ENCODE assay signal across 8 cellular contexts in the genomic region with DNA sequence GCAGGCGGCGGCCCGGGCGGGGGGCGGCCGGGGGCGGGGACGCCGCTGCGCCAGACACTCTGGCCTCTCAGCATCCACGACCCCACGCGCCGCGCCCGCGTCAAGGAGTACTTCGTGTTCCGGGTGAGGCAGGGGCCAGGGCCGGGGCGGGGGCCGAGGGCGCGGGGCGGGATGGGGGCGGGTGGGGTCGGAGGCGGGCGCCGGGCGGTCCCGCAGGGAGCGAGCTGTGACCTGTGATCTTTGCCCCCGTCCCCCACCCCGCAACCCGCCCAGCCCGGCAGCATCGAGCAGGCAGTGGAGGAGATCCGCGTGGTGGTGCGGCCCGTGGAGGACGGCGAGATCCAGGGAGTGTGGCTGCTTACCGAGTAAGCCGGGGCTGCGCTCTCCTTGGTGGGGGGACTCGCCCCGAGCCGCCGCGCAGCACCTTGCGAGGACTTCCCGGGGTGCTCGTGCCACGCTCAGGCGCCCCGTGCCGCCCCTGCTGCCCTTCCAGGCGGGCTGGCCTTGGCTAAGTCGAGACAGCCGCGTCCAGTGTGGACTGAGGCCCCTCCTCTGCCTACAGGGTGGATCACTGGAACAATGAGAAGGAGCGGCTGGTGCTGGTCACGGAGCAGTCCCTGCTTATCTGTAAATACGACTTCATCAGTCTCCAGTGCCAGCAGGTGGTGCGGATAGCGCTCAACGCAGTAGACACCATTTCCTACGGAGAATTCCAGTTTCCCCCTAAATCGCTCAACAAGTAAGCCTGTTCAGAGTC. TPM values are rescaled to one million over a fixed set of nuclear protein-coding genes. Genes with fewer than 3 reads are reported as not detected.
DNase-seq lines count a peak whose midpoint lies in the region; ATAC-seq and TF ChIP-seq lines count a peak whose summit lies in the region.

No MANE protein-coding gene starts in this region.

- TF ChIP-seq CTCF in cardiac muscle cell (IDR thresholded peaks at IDR 0.05; ENCODE audit: low read depth, low read length) (no peak), parathyroid adenoma (IDR thresholded peaks at IDR 0.05) (no peak)

- H3K4me1 ChIP-seq in cardiac muscle cell (ENCODE audit: low read depth) (peaks cover 8% of the 10 kb centered on the region), parathyroid adenoma (no peaks in the 10 kb centered on the region)

- DNase-seq in DMS53 (lab: John Stamatoyannopoulos, UW): peak; percentile 85
- DNase-seq in NCI-H1105 treated with DMSO at 0.1 percent for 48 hours (lab: John Stamatoyannopoulos, UW): peak; percentile 51
- DNase-seq in activated T-helper 1 cell treated with anti-CD3 and anti-CD28 coated beads, Interleukin-2, amount 50 U/mL, for 16 hours (ENCODE audit: low read depth in 1 of 2, low spot score in 1 of 2): peak; percentile 10 to 12
- DNase-seq in cardiac muscle cell (ENCODE audit: low read depth in 1 of 2, low spot score in 1 of 2): peak; percentile 58
- DNase-seq in occipital lobe (lab: John Stamatoyannopoulos, UW): no peak
- no peak for DNase-seq in kidney glomerular epithelial cell (lab: John Stamatoyannopoulos, UW)

- H3K36me3 ChIP-seq in cardiac muscle cell (peaks cover 22% of the 10 kb centered on the region), parathyroid adenoma (ENCODE audit: control insufficient read depth, insufficient read depth, low read length) (no peaks in the 10 kb centered on the region)

- H3K4me2 ChIP-seq in parathyroid adenoma (ENCODE audit: low read length): peak overlapping the region; percentile 81

- H3K9ac ChIP-seq in parathyroid adenoma: no peak overlapping the region

- peak overlapping the region; percentile 66 for H2AFZ ChIP-seq in parathyroid adenoma

- H3K27ac ChIP-seq in cardiac muscle cell (peak overlapping the region; percentile 44), parathyroid adenoma (no peak overlapping the region)

- H3K27me3 ChIP-seq in cardiac muscle cell (no peaks in the 10 kb centered on the region), parathyroid adenoma (ENCODE audit: control insufficient read depth, insufficient read depth, low read length) (no peaks in the 10 kb centered on the region)

- H3K79me2 ChIP-seq in parathyroid adenoma: no peaks in the 10 kb centered on the region

- H3K9me3 ChIP-seq in cardiac muscle cell (ENCODE audit: low read depth) (no peaks in the 10 kb centered on the region), parathyroid adenoma (ENCODE audit: control insufficient read depth, low read length) (no peaks in the 10 kb centered on the region)

- ATAC-seq in GM21825 (IDR thresholded peaks at IDR 0.05; ENCODE audit: unreplicated experiment): peak; percentile 5

- H3K4me3 ChIP-seq in cardiac muscle cell (peak overlapping the region; percentile 99), parathyroid adenoma (ENCODE audit: low read depth, low read length) (peak overlapping the region; percentile 39)

RNA-seq across cellular contexts. Expression of a gene that starts 0.5 kb away (rescaled TPM):
- 9.3 and 16.0 TPM in 2 replicates for total RNA-seq in cardiac muscle cell
- 18.8 and 32.3 TPM in 2 replicates for polyA plus RNA-seq in cardiac muscle cell
- total RNA-seq in occipital lobe: 19.0 TPM

RNA-seq across cellular contexts. Expression of a gene that starts 14.0 kb away (rescaled TPM):
- total RNA-seq in cardiac muscle cell (12.6 and 31.7 TPM in 2 replicates), occipital lobe (6.4 TPM)
- polyA plus RNA-seq in cardiac muscle cell: 11.1 and 24.5 TPM in 2 replicates

RNA-seq across cellular contexts. Expression of a gene that starts 24.6 kb away (rescaled TPM):
- total RNA-seq in cardiac muscle cell: 21.6 and 24.2 TPM in 2 replicates
- 25.9 and 27.1 TPM in 2 replicates for polyA plus RNA-seq in cardiac muscle cell
- 10.8 TPM for total RNA-seq in occipital lobe

RNA-seq across cellular contexts. Expression of a gene that starts 27.0 kb away (rescaled TPM):
- not detected in 2 replicates for total RNA-seq in cardiac muscle cell
- 0.87 and 1.0 TPM in 2 replicates for polyA plus RNA-seq in cardiac muscle cell
- total RNA-seq in occipital lobe: 0.16 TPM

Comparison
In these comparisons a context has a peak if more than half of its experiments do, and no peak if none do; other contexts are left out.
1. DNase-seq: peak in DMS53 (single experiment), NCI-H1105 treated with DMSO at 0.1 percent for 48 hours (single experiment), activated T-helper 1 cell treated with anti-CD3 and anti-CD28 coated beads, Interleukin-2, amount 50 U/mL, for 16 hours (2 of 2) and cardiac muscle cell (2 of 2); none in occipital lobe (single experiment) and kidney glomerular epithelial cell (single experiment).